Comparison of ENCODE assay signal across 12 cellular contexts in genomic region chr7:22138106-22138505, GRCh38.
"Had no signal": no experiment of that assay in that cellular context is flagged by ENCODE, and none has a peak within 500 bp of the region (broad histone marks: within the 10 kb centered on the region; RNA-seq: fewer than 3 reads in every experiment).

No MANE protein-coding gene starts in this region.

- H3K4me3 ChIP-seq: psoas muscle, thoracic aorta had no signal

- H3K4me1 Mint-ChIP-seq: naive B cell, T-helper 17 cell had no signal

- H3K4me3 Mint-ChIP-seq: activated naive CD8-positive, alpha-beta T cell; activated T-cell treated with anti-CD3 and anti-CD28 coated beads, Interleukin-2, amount 50 U/mL, for 24 hours; naive B cell; T-helper 17 cell had no signal

- H3K9me3 Mint-ChIP-seq: activated T-cell treated with anti-CD3 and anti-CD28 coated beads, Interleukin-2, amount 50 U/mL, for 24 hours; naive B cell had no signal

- H3K27me3 Mint-ChIP-seq: naive B cell had no signal

- H3K9me3 ChIP-seq: psoas muscle, thoracic aorta had no signal

- H3K27ac ChIP-seq: psoas muscle, thoracic aorta had no signal

- H3K36me3 Mint-ChIP-seq: activated naive CD8-positive, alpha-beta T cell had no signal

- DNase-seq: activated CD4-positive, alpha-beta T cell treated with anti-CD3 and anti-CD28 coated beads, Interleukin-2, amount 50 U/mL, for 1 hour; activated CD4-positive, CD25-positive, alpha-beta regulatory T cell; activated effector memory CD4-positive, alpha-beta T cell treated with anti-CD3 and anti-CD28 coated beads, Interleukin-2, amount 50 U/mL, for 16 hours; activated T-cell treated with anti-CD3 and anti-CD28 coated beads, Interleukin-2, amount 50 U/mL, for 24 hours; naive B cell; psoas muscle; stimulated activated CD4-positive, alpha-beta T cell treated with anti-CD3 and anti-CD28 coated beads, Interleukin-12 subunit alpha, Interleukin-12 subunit beta, amount 100 ng/mL, for 4 hours; stimulated activated naive CD8-positive, alpha-beta T cell treated with anti-CD3 and anti-CD28 coated beads, Interleukin-15, Interleukin-2, amounts not matched to agents 100 U/mL and 50 U/mL, for 24 hours; T-helper 17 cell had no signal

- ATAC-seq: psoas muscle; sciatic nerve; stimulated activated naive CD8-positive, alpha-beta T cell treated with anti-CD3 and anti-CD28 coated beads, Interleukin-15, Interleukin-2, amounts not matched to agents 100 U/mL and 50 U/mL, for 24 hours; T-helper 17 cell had no signal

- H3K27ac Mint-ChIP-seq: activated naive CD8-positive, alpha-beta T cell; activated T-cell treated with anti-CD3 and anti-CD28 coated beads, Interleukin-2, amount 50 U/mL, for 24 hours; T-helper 17 cell had no signal

- H3K4me1 ChIP-seq: psoas muscle had no signal
